18 cellular contexts compared by ENCODE assay signal in genomic region chrX:97547873-97548578, GRCh38.
A peak's percentile ranks its signal among the peaks of the same experiment; 100 is the strongest.
DNase-seq lines count a peak whose midpoint lies in the region; ATAC-seq and TF ChIP-seq lines count a peak whose summit lies in the region.
"Had no signal": no experiment of that assay in that cellular context is flagged by ENCODE, and none has a peak within 500 bp of the region (broad histone marks: within the 10 kb centered on the region; RNA-seq: fewer than 3 reads in every experiment).

No MANE protein-coding gene starts in this region.

- CTCF ChIA-PET in PC-3 (lab: Charles Lee) = no interaction called here

- no peaks in the 10 kb centered on the region for H3K79me2 ChIP-seq in PC-3 (ENCODE audit: low read length)

- in situ Hi-C loops in KBM-7 (cut with MboI; ENCODE audit: low pct_unique_long_range_greater_than_20kb, low sequenced_read_pairs) = no loop called here

- H3K27ac ChIP-seq in PC-3 (ENCODE audit: low read length) = no peak overlapping the region
- H3K27ac ChIP-seq: cardiac muscle cell had no signal

- POLR2A ChIA-PET in PC-3 (lab: Charles Lee; ENCODE audit: unreplicated experiment) = no interaction called here

- no peak overlapping the region for H3K4me3 ChIP-seq in AG10803 (ENCODE audit: low read length)
- no peak overlapping the region for H3K4me3 ChIP-seq in PC-3 (ENCODE audit: low read length)
- no peak overlapping the region for H3K4me3 ChIP-seq in cardiac fibroblast (replicated peaks in 1 of 2; ENCODE audit: low read depth in 2 of 2, low read length in 2 of 2)
- H3K4me3 ChIP-seq: cardiac muscle cell had no signal

- H3F3A ChIP-seq in PC-3 (ENCODE audit: low read length, unreplicated experiment) = no peaks in the 10 kb centered on the region

- no peaks in the 10 kb centered on the region for H4K20me1 ChIP-seq in PC-3 (ENCODE audit: low read length)

- H3K36me3 ChIP-seq in PC-3 (ENCODE audit: low read depth, low read length) = no peaks in the 10 kb centered on the region
- H3K36me3 ChIP-seq: cardiac muscle cell had no signal

- intact Hi-C loops in PC-3 (cut with micrococcal nuclease) = no loop called here

- H3K27me3 ChIP-seq in PC-3 (ENCODE audit: low read length) = no peaks in the 10 kb centered on the region
- H3K27me3 ChIP-seq: cardiac muscle cell had no signal

- peak; percentile 0 for DNase-seq in AG10803 (ENCODE audit: low read depth)
- peak; percentile 23 for DNase-seq in PC-3
- DNase-seq in cardiac fibroblast (ENCODE audit: low read depth in 2 of 2) = peak; percentile 13 to 50
- DNase-seq in islet precursor cell = peak; percentile 65
- DNase-seq in KBM-7 = no peak
- no peak for DNase-seq in activated effector memory CD4-positive, alpha-beta T cell treated with Interleukin-2 at 50 U/mL for 16 hours
- DNase-seq: 8988T; activated CD4-positive, alpha-beta memory T cell treated with anti-CD3 and anti-CD28 coated beads for 36 hours; activated naive CD4-positive, alpha-beta T cell treated with anti-CD3 and anti-CD28 coated beads, Interleukin-2, amount 50 U/mL, for 16 hours; activated T-cell treated with anti-CD3 and anti-CD28 coated beads, Interleukin-2, amount 50 U/mL, for 4 hours; midbrain; MM.1S; NCI-H187; RPMI8226; SW 1271 had no signal

- TF ChIP-seq CTCF in AG10803 (conservative IDR thresholded peaks at IDR 0.05; ENCODE audit: low read length) (no peak), PC-3 (conservative IDR thresholded peaks at IDR 0.05; ENCODE audit: low read depth, low read length) (no peak), cardiac fibroblast (IDR thresholded peaks at IDR 0.05; ENCODE audit: low read depth, low read length) (no peak)

- no peaks in the 10 kb centered on the region for H3K9me2 ChIP-seq in PC-3 (replicated peaks; ENCODE audit: low read length)

- no peak overlapping the region for H2AFZ ChIP-seq in PC-3 (ENCODE audit: low read length)

- no peaks in the 10 kb centered on the region for H3K9me3 ChIP-seq in PC-3 (ENCODE audit: low read length)

- BruUV-seq in PC-3 (replicated peaks; lab: Mats Ljungman, UMichigan) = no TSS peak

- H3K4me1 ChIP-seq in PC-3 (ENCODE audit: insufficient read depth, low read length) = no peaks in the 10 kb centered on the region

- ATAC-seq in PC-3 (no peak; the same call in 1 of the 2 replicates), GM19455 (IDR thresholded peaks at IDR 0.05; ENCODE audit: unreplicated experiment) (no peak), GM18867 (IDR thresholded peaks at IDR 0.05; ENCODE audit: unreplicated experiment) (no peak)
- ATAC-seq: activated T-cell treated with anti-CD3 and anti-CD28 coated beads, Interleukin-2, amount 50 U/mL, for 4 hours had no signal

- no peak overlapping the region for H3K9ac ChIP-seq in PC-3 (ENCODE audit: low read length)

- H3K4me2 ChIP-seq in PC-3 (ENCODE audit: low read length) = no peak overlapping the region

Comparison
In these comparisons a context has a peak if more than half of its experiments do, and no peak if none do; other contexts are left out.
1. DNase-seq: peak in AG10803 (single experiment), PC-3 (single experiment), cardiac fibroblast (2 of 2) and islet precursor cell (single experiment); none in KBM-7 (single experiment) and activated effector memory CD4-positive, alpha-beta T cell treated with Interleukin-2 at 50 U/mL for 16 hours (single experiment).